Comparison of ENCODE assay signal across 12 cellular contexts in genomic region chr11:56558559-56558958, GRCh38. TPM values are rescaled to one million over a fixed set of nuclear protein-coding genes. Genes with fewer than 3 reads are reported as not detected.
A peak's percentile ranks its signal among the peaks of the same experiment; 100 is the strongest.
DNase-seq lines count a peak whose midpoint lies in the region; ATAC-seq and TF ChIP-seq lines count a peak whose summit lies in the region.
"Not testable (repeated sequence)": the region's sequence is repeated elsewhere in the genome, so short reads cannot be mapped to it uniquely, and the experiment has no call there.
"Had no signal": no experiment of that assay in that cellular context is flagged by ENCODE, and none has a peak within 500 bp of the region (broad histone marks: within the 10 kb centered on the region; RNA-seq: fewer than 3 reads in every experiment).

No MANE protein-coding gene starts in this region.

- not testable (repeated sequence) for H4K5ac ChIP-seq in mesendoderm (ENCODE audit: low read length)

- H3K79me1 ChIP-seq in mesendoderm (ENCODE audit: low read length): not testable (repeated sequence)

- peak; percentile 43 for ATAC-seq in WTC11

- POLR2A ChIA-PET in WTC11 (lab: Charles Lee): not testable (repeated sequence)

- H2BK15ac ChIP-seq in mesendoderm (replicated peaks; ENCODE audit: low read depth): not testable (repeated sequence)

- not testable (repeated sequence) for H2BK5ac ChIP-seq in mesendoderm (ENCODE audit: low read length)

- in situ Hi-C loops in transverse colon (cut with MboI; ENCODE audit: low pct_ligation_motif_present in 1 of 4, low pct_unique_long_range_greater_than_20kb in 1 of 4, low sequenced_read_pairs in 3 of 4): not testable (repeated sequence)

- not testable (repeated sequence) for H3K4me1 ChIP-seq in hepatocyte (ENCODE audit: insufficient read depth); mesendoderm (ENCODE audit: control insufficient read depth, low read depth, low read length); transverse colon

- CTCF ChIA-PET in WTC11 (lab: Charles Lee): not testable (repeated sequence)

- H3K36me3 ChIP-seq in hepatocyte (replicated peaks; ENCODE audit: insufficient read depth, low read depth); mesendoderm (ENCODE audit: control insufficient read depth, insufficient read depth, low read length); transverse colon: not testable (repeated sequence)

- not testable (repeated sequence) for H3K4me2 ChIP-seq in hepatocyte; mesendoderm (ENCODE audit: low read length)

- H3K18ac ChIP-seq in mesendoderm (ENCODE audit: low read length): not testable (repeated sequence)

- 72% methylated on average over 6 of the region's 6 CpGs for WGBS in hepatocyte (ENCODE audit: low lambda C conversion rate, missing lambda C conversion rate)
- WGBS in mesendoderm (ENCODE audit: extremely low coverage, insufficient coverage, low lambda C conversion rate): no CpG with 5 or more reads among the region's 6 CpGs
- WGBS in transverse colon (ENCODE audit: low coverage in 1 of 2), 2 donors: 40 to 92% methylated on average over 4 to 6 of the region's 6 CpGs

- not testable (repeated sequence) for H4K8ac ChIP-seq in mesendoderm (ENCODE audit: low read depth, low read length)

- peaks cover 12% of the 10 kb centered on the region for H3K4me1 Mint-ChIP-seq in WTC11

- not testable (repeated sequence) for H3K27me3 ChIP-seq in hepatocyte; mesendoderm (ENCODE audit: insufficient read depth, low read length, poor library complexity); transverse colon

- H3K23ac ChIP-seq in mesendoderm (ENCODE audit: low read length): not testable (repeated sequence)

- H3K4me3 ChIP-seq in hepatocyte; mesendoderm (ENCODE audit: low read length); transverse colon: not testable (repeated sequence)

- H3K9ac ChIP-seq in mesendoderm (ENCODE audit: low read length): not testable (repeated sequence)

- DNase-seq in HT-29 (ENCODE audit: low spot score) (peak; percentile 32), hepatocyte (ENCODE audit: low spot score) (peak; percentile 10), mesendoderm (peak; percentile 7), transverse colon (peak; percentile 33)
- not testable (repeated sequence) for DNase-seq in WTC11 (ENCODE audit: low spot score)

- TF ChIP-seq EP300 in transverse colon (IDR thresholded peaks at IDR 0.05; ENCODE audit: low read depth): not testable (repeated sequence)

- peaks cover 31% of the 10 kb centered on the region for H3K9me3 Mint-ChIP-seq in WTC11

- H3K4ac ChIP-seq in mesendoderm (ENCODE audit: low read depth, low read length): not testable (repeated sequence)

- H3K56ac ChIP-seq in mesendoderm (ENCODE audit: low read length): not testable (repeated sequence)

- not testable (repeated sequence) for H4K20me1 ChIP-seq in hepatocyte (ENCODE audit: insufficient read depth, poor library complexity, severe bottlenecking)

- not testable (repeated sequence) for H3K27ac ChIP-seq in hepatocyte; mesendoderm (ENCODE audit: low read depth, low read length); transverse colon

- not testable (repeated sequence) for H3K9me3 ChIP-seq in hepatocyte (ENCODE audit: low read depth); transverse colon

- intact Hi-C loops in transverse colon (cut with DNase I; ENCODE audit: low total_unique reads): not testable (repeated sequence)

- not testable (repeated sequence) for H3K4me3 Mint-ChIP-seq in WTC11

- not testable (repeated sequence) for H3K27me3 Mint-ChIP-seq in WTC11 (ENCODE audit: low read depth)

- H2AFZ ChIP-seq in hepatocyte: not testable (repeated sequence)

- H3K9me2 ChIP-seq in hepatocyte (replicated peaks; ENCODE audit: insufficient read depth): not testable (repeated sequence)

- H2BK120ac ChIP-seq in mesendoderm (ENCODE audit: low read depth, low read length): not testable (repeated sequence)

- not testable (repeated sequence) for TF ChIP-seq CTCF in WTC11 (IDR thresholded peaks at IDR 0.05); hepatocyte (IDR thresholded peaks at IDR 0.05; ENCODE audit: poor library complexity); transverse colon (IDR thresholded peaks at IDR 0.05)

- not testable (repeated sequence) for H3K79me2 ChIP-seq in hepatocyte; mesendoderm (ENCODE audit: control insufficient read depth, insufficient read depth, low read length)

- TF ChIP-seq POLR2A in transverse colon (IDR thresholded peaks at IDR 0.05): not testable (repeated sequence)

- not testable (repeated sequence) for H3K27ac Mint-ChIP-seq in WTC11

- not testable (repeated sequence) for H2AK5ac ChIP-seq in mesendoderm (ENCODE audit: low read length)

- H3K36me3 Mint-ChIP-seq in WTC11: not testable (repeated sequence)

RNA-seq across cellular contexts. Expression of gene OR5M11, which starts 15.5 kb away (rescaled TPM):
- total RNA-seq in HT-29 (2014; rRNA removed; shearing (Covaris generic)): not detected in 2 replicates
- not detected in 3 replicates for total RNA-seq in WTC11 (2021)
- not detected in 2 replicates for total RNA-seq in hepatocyte
- polyA plus RNA-seq in hepatocyte: not detected in 2 replicates
- not detected for polyA plus RNA-seq in mesendoderm (2013, experiment 1 of 2)
- polyA plus RNA-seq in mesendoderm (2013, experiment 2 of 2): not detected
- total RNA-seq in transverse colon: not detected
- total RNA-seq: A673; CD4-positive, alpha-beta memory T cell; CD4-positive, CD25-positive, alpha-beta regulatory T cell; CD8-positive, alpha-beta memory T cell; Daoy had no signal
- polyA plus RNA-seq: AG04450; CD14-positive monocyte; CD4-positive, alpha-beta memory T cell; CD4-positive, CD25-positive, alpha-beta regulatory T cell; CD8-positive, alpha-beta memory T cell had no signal

RNA-seq across cellular contexts. Expression of gene OR5M10, which starts 19.0 kb away (rescaled TPM):
- total RNA-seq in HT-29 (2014; rRNA removed; shearing (Covaris generic)): not detected in 2 replicates
- not detected in 3 replicates for total RNA-seq in WTC11 (2021)
- not detected in 2 replicates for total RNA-seq in hepatocyte
- not detected in 2 replicates for polyA plus RNA-seq in hepatocyte
- not detected for polyA plus RNA-seq in mesendoderm (2013, experiment 1 of 2)
- polyA plus RNA-seq in mesendoderm (2013, experiment 2 of 2): not detected
- total RNA-seq in transverse colon: not detected
- total RNA-seq: A673; CD4-positive, alpha-beta memory T cell; CD4-positive, CD25-positive, alpha-beta regulatory T cell; CD8-positive, alpha-beta memory T cell; Daoy had no signal
- polyA plus RNA-seq: AG04450; CD14-positive monocyte; CD4-positive, alpha-beta memory T cell; CD4-positive, CD25-positive, alpha-beta regulatory T cell; CD8-positive, alpha-beta memory T cell had no signal

RNA-seq across cellular contexts. Expression of gene OR5M1, which starts 56.1 kb away (rescaled TPM):
- total RNA-seq in HT-29 (2014; rRNA removed; shearing (Covaris generic)): not detected in 2 replicates
- total RNA-seq in WTC11 (2021): not detected in 3 replicates
- not detected in 2 replicates for total RNA-seq in hepatocyte
- polyA plus RNA-seq in hepatocyte: not detected in 2 replicates
- polyA plus RNA-seq in mesendoderm (2013, experiment 1 of 2): not detected
- not detected for polyA plus RNA-seq in mesendoderm (2013, experiment 2 of 2)
- not detected for total RNA-seq in transverse colon
- total RNA-seq: A673; CD4-positive, alpha-beta memory T cell; CD4-positive, CD25-positive, alpha-beta regulatory T cell; CD8-positive, alpha-beta memory T cell; Daoy had no signal
- polyA plus RNA-seq: AG04450; CD14-positive monocyte; CD4-positive, alpha-beta memory T cell; CD4-positive, CD25-positive, alpha-beta regulatory T cell; CD8-positive, alpha-beta memory T cell had no signal
